In genomic region chr3:66021731-66022131, GRCh38 we compare ENCODE assay signal across 15 cellular contexts. TPM values are rescaled to one million over a fixed set of nuclear protein-coding genes. Genes with fewer than 3 reads are reported as not detected.
DNase-seq lines count a peak whose midpoint lies in the region; ATAC-seq, FAIRE-seq and TF ChIP-seq lines count a peak whose summit lies in the region.
"Had no signal": no experiment of that assay in that cellular context is flagged by ENCODE, and none has a peak within 500 bp of the region (broad histone marks: within the 10 kb centered on the region; RNA-seq: fewer than 3 reads in every experiment).

No MANE protein-coding gene starts in this region.

- FAIRE-seq in H54 (lab: Jason Lieb, UNC) = peak; percentile 90

- CTCF ChIA-PET in RWPE1 (lab: Yijun Ruan, JAX) = no interaction called here

- H3K9me3 ChIP-seq in stomach = no peaks in the 10 kb centered on the region
- H3K9me3 ChIP-seq: ascending aorta, left ventricle myocardium inferior had no signal

- WGBS in stomach, 5 donors = 41 to 83% (median 44%) methylated on average over 4 of the region's 4 CpGs
- 54 to 58% methylated on average over 4 of the region's 4 CpGs for WGBS in lower leg skin, 2 donors

- no peak for ATAC-seq in GM21576 (IDR thresholded peaks at IDR 0.05; ENCODE audit: unreplicated experiment)

- no peaks in the 10 kb centered on the region for H3K27me3 ChIP-seq in stomach
- H3K27me3 ChIP-seq: ascending aorta had no signal

- intact Hi-C loops in stomach (cut with DNase I; ENCODE audit: low total_unique reads) = no loop called here
- intact Hi-C loops in lower leg skin (cut with DNase I; ENCODE audit: low total_unique reads) = no loop called here

- TF ChIP-seq POLR2A in H54 (IDR thresholded peaks at IDR 0.05; ENCODE audit: low read depth, low read length) (no peak), stomach (IDR thresholded peaks at IDR 0.05) (no peak), lower leg skin (IDR thresholded peaks at IDR 0.05) (no peak)

- no peaks in the 10 kb centered on the region for H3K36me3 ChIP-seq in stomach
- H3K36me3 ChIP-seq: ascending aorta, left ventricle myocardium inferior had no signal

- H3K27ac ChIP-seq in RWPE1 (no peak overlapping the region), stomach (peak overlapping the region; percentile 53 to 78 (median 72))
- H3K27ac ChIP-seq: ascending aorta, left ventricle myocardium inferior had no signal

- H3K4me3 ChIP-seq in stomach (no peak overlapping the region), lower leg skin (ENCODE audit: low read depth, poor library complexity, severe bottlenecking) (no peak overlapping the region)
- H3K4me3 ChIP-seq: ascending aorta, left ventricle myocardium inferior had no signal

- no peak for TF ChIP-seq EP300 in stomach (IDR thresholded peaks at IDR 0.05)

- DNase-seq in H54 (ENCODE audit: insufficient read length, low spot score) = peak; percentile 59
- DNase-seq in RWPE1 (ENCODE audit: low spot score) = peak; percentile 74
- DNase-seq in glomerular visceral epithelial cell (ENCODE audit: extremely low spot score) = peak; percentile 23
- no peak for DNase-seq in stomach
- no peak for DNase-seq in activated gamma-delta T cell (lab: John Stamatoyannopoulos, UW)
- no peak for DNase-seq in lower leg skin (ENCODE audit: low spot score in 2 of 2)
- DNase-seq: activated T-cell treated with anti-CD3 and anti-CD28 coated beads, Interleukin-2, amount 50 U/mL, for 1 hour; effector CD4-positive, alpha-beta T cell; head of caudate nucleus; IMR-90; left ventricle myocardium inferior; NCI-H1436; T-helper 1 cell had no signal

- H3K4me1 ChIP-seq in stomach = peaks cover 19 to 65% (median 47%) of the 10 kb centered on the region in 4 donors

- TF ChIP-seq CTCF in RWPE1 (conservative IDR thresholded peaks at IDR 0.05; ENCODE audit: low read depth) (no peak), stomach (IDR thresholded peaks at IDR 0.05) (no peak), lower leg skin (IDR thresholded peaks at IDR 0.05) (no peak)

- POLR2A ChIA-PET in RWPE1 (lab: Yijun Ruan, JAX; ENCODE audit: low non-redundant PET) = no interaction called here

RNA-seq across cellular contexts. Expression of gene MAGI1, which starts 17.0 kb away (rescaled TPM):
- total RNA-seq in stomach (100 to 1,000 TPM in 3 of 5 donors, 10 to 100 TPM in 2; 83.9 to 237 (median 105) TPM), lower leg skin (10 to 100 TPM; 42.4 to 71.6 (median 50.2) TPM)
- 10 to 100 TPM in 2 of 3 donors, 1 to 10 TPM in 1; 5.7 to 14.7 (median 14.5) TPM for polyA plus RNA-seq in stomach

Comparison
In these comparisons a context has a peak if more than half of its experiments do, and no peak if none do; other contexts are left out.
1. DNase-seq: peak in H54 (single experiment), RWPE1 (single experiment) and glomerular visceral epithelial cell (single experiment); none in stomach (single experiment), activated gamma-delta T cell (single experiment) and lower leg skin (0 of 2).